Comparison of ENCODE assay signal across 29 cellular contexts in the genomic region with DNA sequence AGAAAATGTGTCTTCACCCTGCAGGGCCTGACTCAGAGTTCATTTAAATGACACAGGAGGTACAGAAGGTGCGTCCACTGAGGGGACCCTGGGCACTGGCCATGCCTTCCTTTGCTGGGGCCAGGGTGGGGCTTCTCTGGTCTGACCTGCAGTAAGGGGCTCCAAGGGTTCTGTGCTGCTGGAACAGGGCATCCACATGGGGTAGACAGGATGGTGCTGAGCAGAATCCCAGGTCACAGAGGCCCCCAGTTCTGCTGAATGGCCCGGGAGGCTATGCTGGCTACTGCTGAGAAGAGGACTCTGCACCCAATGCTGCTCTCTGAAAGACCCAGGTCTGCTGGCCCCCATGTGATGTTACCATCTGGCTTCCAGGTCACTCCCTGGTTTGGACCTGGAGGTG.
"Had no signal": no experiment of that assay in that cellular context is flagged by ENCODE, and none has a peak within 500 bp of the region (broad histone marks: within the 10 kb centered on the region; RNA-seq: fewer than 3 reads in every experiment).

No MANE protein-coding gene starts in this region.

- H3K27me3 Mint-ChIP-seq: activated CD4-positive, alpha-beta memory T cell treated with anti-CD3 and anti-CD28 coated beads for 36 hours; activated CD4-positive, alpha-beta T cell treated with anti-CD3 and anti-CD28 coated beads for 36 hours; activated CD4-positive, alpha-beta T cell treated with anti-CD3 and anti-CD28 coated beads, Interleukin-2, amount 10 ng/mL, durations not matched to agents 24 days and 14 days; activated naive CD8-positive, alpha-beta T cell; activated T-cell treated with anti-CD3 and anti-CD28 coated beads, Interleukin-2, amount 50 U/mL, for 24 hours; central memory CD8-positive, alpha-beta T cell had no signal

- ATAC-seq: activated CD4-positive, alpha-beta T cell treated with anti-CD3 and anti-CD28 coated beads for 36 hours; activated T-cell treated with anti-CD3 and anti-CD28 coated beads, Interleukin-2, amount 50 U/mL, for 72 hours; T-helper 17 cell had no signal

- H3K36me3 ChIP-seq: brain microvascular endothelial cell, WERI-Rb-1 had no signal

- H3K27ac ChIP-seq: brain microvascular endothelial cell, coronary artery, dorsolateral prefrontal cortex, WERI-Rb-1 had no signal

- H3K4me3 Mint-ChIP-seq: activated CD4-positive, alpha-beta memory T cell treated with anti-CD3 and anti-CD28 coated beads for 36 hours; activated CD4-positive, alpha-beta T cell treated with anti-CD3 and anti-CD28 coated beads for 36 hours; activated CD4-positive, alpha-beta T cell treated with anti-CD3 and anti-CD28 coated beads, Interleukin-2, amount 10 ng/mL, durations not matched to agents 24 days and 14 days; activated naive CD8-positive, alpha-beta T cell; activated T-cell treated with anti-CD3 and anti-CD28 coated beads, Interleukin-2, amount 50 U/mL, for 24 hours; activated T-cell treated with anti-CD3 and anti-CD28 coated beads, Interleukin-2, amount 50 U/mL, for 72 hours; central memory CD8-positive, alpha-beta T cell; dendritic cell treated with granulocyte-macrophage colony-stimulating factor and Interleukin-4, amounts not matched to agents 40 ng/mL and 50 ng/mL, for 4 days; endodermal cell; T-helper 17 cell; T-helper 2 cell treated with Interferon-gamma antibody and Interleukin-4, amounts not matched to agents 5 μg/mL and 100 μg/mL, for 36 hours had no signal

- DNase-seq: activated CD4-positive, alpha-beta memory T cell treated with anti-CD3 and anti-CD28 coated beads for 36 hours; activated CD4-positive, alpha-beta T cell treated with anti-CD3 and anti-CD28 coated beads for 36 hours; activated CD4-positive, alpha-beta T cell treated with anti-CD3 and anti-CD28 coated beads, Interleukin-2, amount 10 ng/mL, durations not matched to agents 24 days and 14 days; activated CD4-positive, CD25-positive, alpha-beta regulatory T cell; activated CD4-positive, CD25-positive, alpha-beta regulatory T cell treated with anti-CD3 and anti-CD28 coated beads, Interleukin-2, amount 50 U/mL, for 72 hours; activated CD8-positive, alpha-beta memory T cell treated with anti-CD3 and anti-CD28 coated beads, Interleukin-2, amount 50 U/mL, for 48 hours; activated gamma-delta T cell; activated naive CD4-positive, alpha-beta T cell treated with anti-CD3 and anti-CD28 coated beads, Interleukin-2, amount 50 U/mL, for 16 hours; activated naive CD4-positive, alpha-beta T cell treated with Interleukin-2 at 50 U/mL for 16 hours; activated T-cell treated with anti-CD3 and anti-CD28 coated beads for 4 hours; activated T-cell treated with anti-CD3 and anti-CD28 coated beads, Interleukin-2, amount 50 U/mL, for 24 hours; activated T-cell treated with anti-CD3 and anti-CD28 coated beads, Interleukin-2, amount 50 U/mL, for 72 hours; amniotic stem cell; anterior cingulate cortex; brain microvascular endothelial cell; dorsolateral prefrontal cortex; effector memory CD4-positive, alpha-beta T cell; endodermal cell; foreskin fibroblast; head of caudate nucleus; T-helper 1 cell; T-helper 17 cell; T1000; WERI-Rb-1 had no signal

- H3K9me3 Mint-ChIP-seq: activated CD4-positive, alpha-beta T cell treated with anti-CD3 and anti-CD28 coated beads, Interleukin-2, amount 10 ng/mL, durations not matched to agents 24 days and 14 days; central memory CD8-positive, alpha-beta T cell had no signal

- H3K27ac Mint-ChIP-seq: activated CD4-positive, alpha-beta memory T cell treated with anti-CD3 and anti-CD28 coated beads for 36 hours; activated CD4-positive, alpha-beta T cell treated with anti-CD3 and anti-CD28 coated beads for 36 hours; activated CD4-positive, alpha-beta T cell treated with anti-CD3 and anti-CD28 coated beads, Interleukin-2, amount 10 ng/mL, durations not matched to agents 24 days and 14 days; activated naive CD8-positive, alpha-beta T cell; activated T-cell treated with anti-CD3 and anti-CD28 coated beads, Interleukin-2, amount 50 U/mL, for 24 hours; activated T-cell treated with anti-CD3 and anti-CD28 coated beads, Interleukin-2, amount 50 U/mL, for 72 hours; dendritic cell treated with granulocyte-macrophage colony-stimulating factor and Interleukin-4, amounts not matched to agents 40 ng/mL and 50 ng/mL, for 4 days; endodermal cell; T-helper 17 cell; T-helper 2 cell treated with Interferon-gamma antibody and Interleukin-4, amounts not matched to agents 5 μg/mL and 100 μg/mL, for 36 hours had no signal

- H3K27me3 ChIP-seq: brain microvascular endothelial cell, dorsolateral prefrontal cortex had no signal

- H3K4me3 ChIP-seq: coronary artery, dorsolateral prefrontal cortex had no signal

- H3K4me1 Mint-ChIP-seq: activated CD4-positive, alpha-beta T cell treated with anti-CD3 and anti-CD28 coated beads for 36 hours; activated CD4-positive, alpha-beta T cell treated with anti-CD3 and anti-CD28 coated beads, Interleukin-2, amount 10 ng/mL, durations not matched to agents 24 days and 14 days; T-helper 17 cell had no signal
